Comparison of ENCODE assay signal across 1 cellular context in the genomic region with DNA sequence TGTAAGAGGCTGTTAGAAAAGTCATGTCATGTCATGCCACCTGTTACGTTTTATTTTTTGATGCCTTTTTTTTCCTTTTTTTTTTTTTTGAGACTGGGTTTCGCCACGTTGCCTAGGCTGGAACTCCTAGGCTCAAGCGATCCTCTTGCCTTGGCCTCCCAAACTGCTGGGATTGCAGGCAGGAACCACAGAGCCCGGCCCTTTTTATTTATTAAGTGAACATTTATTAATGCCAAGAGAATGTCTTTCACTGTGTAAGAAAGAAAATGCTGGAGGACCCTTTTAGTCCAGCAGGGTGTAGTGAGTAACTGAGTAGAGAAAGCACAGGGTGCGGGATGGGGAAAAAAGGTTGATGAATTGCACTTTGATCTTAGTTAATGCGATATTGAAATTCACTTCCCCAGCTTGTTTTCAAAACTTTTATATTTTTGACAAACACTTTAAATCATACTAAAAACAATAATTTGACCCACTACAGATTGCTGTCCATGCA.
TF ChIP-seq lines count a peak whose summit lies in the region.

No MANE protein-coding gene starts in this region.

TF ChIP-seq in HCT116, 20 proteins besides CTCF, POLR2A, EP300 and RAD21 (continued from another document):
- TF ChIP-seq REST (IDR thresholded peaks at IDR 0.05; ENCODE audit: low read depth): no peak
- TF ChIP-seq ZNF274 (IDR thresholded peaks at IDR 0.05; ENCODE audit: low read depth, low read length): no peak
- TF ChIP-seq ZBTB33 (IDR thresholded peaks at IDR 0.05; ENCODE audit: extremely low read depth, insufficient replicate concordance, low read length): no peak
- TF ChIP-seq EZH2 (IDR thresholded peaks at IDR 0.05): no peak
- no peak for TF ChIP-seq CBX3 (IDR thresholded peaks at IDR 0.05; ENCODE audit: low read depth)
- no peak for TF ChIP-seq ATF3 (IDR thresholded peaks at IDR 0.05)
- no peak for TF ChIP-seq POLR2AphosphoS5 (IDR thresholded peaks at IDR 0.05; ENCODE audit: low read depth, low read length)
- TF ChIP-seq JUND (IDR thresholded peaks at IDR 0.05): no peak
- no peak for TF ChIP-seq EZH2phosphoT487 (IDR thresholded peaks at IDR 0.05; ENCODE audit: borderline replicate concordance)
